Comparison of ENCODE assay signal across 8 cellular contexts in genomic region chr1:117312453-117313138, GRCh38. TPM values are rescaled to one million over a fixed set of nuclear protein-coding genes. Genes with fewer than 3 reads are reported as not detected.
A peak's percentile ranks its signal among the peaks of the same experiment; 100 is the strongest.
DNase-seq lines count a peak whose midpoint lies in the region; ATAC-seq, FAIRE-seq and TF ChIP-seq lines count a peak whose summit lies in the region.

No MANE protein-coding gene starts in this region.

- no peaks in the 10 kb centered on the region for H3K36me3 Mint-ChIP-seq in astrocyte (ENCODE audit: low read depth, unreplicated experiment)
- no peaks in the 10 kb centered on the region for H3K36me3 Mint-ChIP-seq in T-helper 2 cell treated with Interferon-gamma antibody and Interleukin-4, amounts not matched to agents 5 μg/mL and 100 μg/mL, for 36 hours (ENCODE audit: low read depth)

- WGBS in mesendoderm (ENCODE audit: extremely low coverage, insufficient coverage, low lambda C conversion rate) = no CpG with 5 or more reads among the region's 4 CpGs

- no peak for FAIRE-seq in astrocyte (lab: Jason Lieb, UNC)

- H3K4me2 ChIP-seq in DND-41 (ENCODE audit: insufficient read depth, low read length) = no peak overlapping the region
- no peak overlapping the region for H3K4me2 ChIP-seq in astrocyte (ENCODE audit: low read length)
- H3K4me2 ChIP-seq in mesendoderm (ENCODE audit: low read length) = no peak overlapping the region

- H3K27ac ChIP-seq in DND-41 (ENCODE audit: low read length) (no peak overlapping the region), HL-60 (replicated peaks) (no peak overlapping the region), astrocyte (ENCODE audit: low read depth, low read length) (no peak overlapping the region), mesendoderm (ENCODE audit: low read depth, low read length) (no peak overlapping the region)

- H3K27ac Mint-ChIP-seq in astrocyte (ENCODE audit: unreplicated experiment) = no peak overlapping the region
- no peak overlapping the region for H3K27ac Mint-ChIP-seq in T-helper 2 cell treated with Interferon-gamma antibody and Interleukin-4, amounts not matched to agents 5 μg/mL and 100 μg/mL, for 36 hours

- no peak overlapping the region for H3K56ac ChIP-seq in mesendoderm (ENCODE audit: low read length)

- ATAC-seq in DND-41 (ENCODE audit: insufficient read depth, low read depth) = 0 out of 3 replicates have a peak, but pooled peaks have one; percentile 66

- H3K9me3 ChIP-seq in DND-41 (ENCODE audit: insufficient read depth, low read length, severe bottlenecking) (no peaks in the 10 kb centered on the region), astrocyte (ENCODE audit: insufficient read depth, low read depth, low read length) (no peaks in the 10 kb centered on the region)

- no peak for DNase-seq in DND-41
- peak in 1 of 2 experiments; percentile 2 for DNase-seq in HL-60 (ENCODE audit: low read depth in 1 of 2, low spot score in 1 of 2)
- peak; percentile 62 for DNase-seq in astrocyte (ENCODE audit: low read depth)
- DNase-seq in mesendoderm = peak; percentile 53
- DNase-seq in T-helper 2 cell treated with Interferon-gamma antibody and Interleukin-4, amounts not matched to agents 5 μg/mL and 100 μg/mL, for 36 hours (ENCODE audit: low spot score) = no peak
- DNase-seq in DMS153 treated with DMSO at 0.1 percent for 48 hours (lab: John Stamatoyannopoulos, UW; ENCODE audit: unreplicated experiment) = no peak
- no peak for DNase-seq in mucosa of gallbladder (ENCODE audit: low spot score)
- DNase-seq in hypothalamus (lab: John Stamatoyannopoulos, UW) = no peak

- H3K23ac ChIP-seq in mesendoderm (ENCODE audit: low read length) = no peak overlapping the region

- H3K4me1 ChIP-seq in DND-41 (ENCODE audit: insufficient read depth, low read length) (no peaks in the 10 kb centered on the region), astrocyte (ENCODE audit: insufficient read depth, low read length) (no peaks in the 10 kb centered on the region), mesendoderm (ENCODE audit: control insufficient read depth, low read depth, low read length) (no peaks in the 10 kb centered on the region)

- no peak overlapping the region for H2BK15ac ChIP-seq in mesendoderm (replicated peaks; ENCODE audit: low read depth)

- H3K4me3 ChIP-seq in DND-41 (ENCODE audit: low read depth in 1 of 2, low read length in 2 of 2) = no peak overlapping the region
- H3K4me3 ChIP-seq in HL-60 (replicated peaks; ENCODE audit: insufficient read depth, low read length) = no peak overlapping the region
- no peak overlapping the region for H3K4me3 ChIP-seq in astrocyte (ENCODE audit: insufficient read depth, low read depth, low read length)
- no peak overlapping the region for H3K4me3 ChIP-seq in mesendoderm (ENCODE audit: low read length)

- no peaks in the 10 kb centered on the region for H4K20me1 ChIP-seq in DND-41 (ENCODE audit: insufficient read depth, low read length)
- no peaks in the 10 kb centered on the region for H4K20me1 ChIP-seq in astrocyte (ENCODE audit: insufficient read depth, low read length)

- H4K5ac ChIP-seq in mesendoderm (ENCODE audit: low read length) = no peak overlapping the region

- H3K4ac ChIP-seq in mesendoderm (ENCODE audit: low read depth, low read length) = no peak overlapping the region

- TF ChIP-seq CTCF in DND-41 (IDR thresholded peaks at IDR 0.05; ENCODE audit: borderline replicate concordance, extremely low read depth, low read length, poor library complexity, severe bottlenecking) (peak; percentile 56), HL-60 (IDR thresholded peaks at IDR 0.05; ENCODE audit: insufficient read depth, low read length) (peak; percentile 63), astrocyte (IDR thresholded peaks at IDR 0.05; ENCODE audit: insufficient read depth, low read depth, low read length) (peak; percentile 69)

- H3K27me3 Mint-ChIP-seq in astrocyte (ENCODE audit: low read depth, unreplicated experiment) = peaks cover 3% of the 10 kb centered on the region
- H3K27me3 Mint-ChIP-seq in T-helper 2 cell treated with Interferon-gamma antibody and Interleukin-4, amounts not matched to agents 5 μg/mL and 100 μg/mL, for 36 hours (ENCODE audit: low read depth) = peaks cover 6% of the 10 kb centered on the region

- peak overlapping the region; percentile 1 for H4K8ac ChIP-seq in mesendoderm (ENCODE audit: low read depth, low read length)

- H2BK120ac ChIP-seq in mesendoderm (ENCODE audit: low read depth, low read length) = no peak overlapping the region

- H3K79me1 ChIP-seq in mesendoderm (ENCODE audit: low read length) = no peaks in the 10 kb centered on the region

- H3K4me1 Mint-ChIP-seq in astrocyte (ENCODE audit: low read depth, unreplicated experiment) = no peaks in the 10 kb centered on the region
- peaks cover 2% of the 10 kb centered on the region for H3K4me1 Mint-ChIP-seq in T-helper 2 cell treated with Interferon-gamma antibody and Interleukin-4, amounts not matched to agents 5 μg/mL and 100 μg/mL, for 36 hours (ENCODE audit: low read depth)

- H3K27me3 ChIP-seq in DND-41 (ENCODE audit: insufficient read depth, low read length, poor library complexity) (no peaks in the 10 kb centered on the region), HL-60 (ENCODE audit: insufficient read depth, poor library complexity, severe bottlenecking) (no peaks in the 10 kb centered on the region), astrocyte (ENCODE audit: insufficient read depth, low read length) (no peaks in the 10 kb centered on the region), mesendoderm (ENCODE audit: insufficient read depth, low read length, poor library complexity) (no peaks in the 10 kb centered on the region)

- H3K79me2 ChIP-seq in DND-41 (ENCODE audit: insufficient read depth, low read length) (no peaks in the 10 kb centered on the region), astrocyte (ENCODE audit: insufficient read depth, low read length) (no peaks in the 10 kb centered on the region), mesendoderm (ENCODE audit: control insufficient read depth, insufficient read depth, low read length) (no peaks in the 10 kb centered on the region)

- no peak overlapping the region for H3K9ac ChIP-seq in DND-41 (ENCODE audit: low read depth, low read length)
- H3K9ac ChIP-seq in astrocyte (ENCODE audit: low read length) = no peak overlapping the region
- no peak overlapping the region for H3K9ac ChIP-seq in mesendoderm (ENCODE audit: low read length)

- no peak overlapping the region for H3K4me3 Mint-ChIP-seq in astrocyte (ENCODE audit: unreplicated experiment)
- no peak overlapping the region for H3K4me3 Mint-ChIP-seq in T-helper 2 cell treated with Interferon-gamma antibody and Interleukin-4, amounts not matched to agents 5 μg/mL and 100 μg/mL, for 36 hours

- no peak overlapping the region for H2AK5ac ChIP-seq in mesendoderm (ENCODE audit: low read length)

- H2BK5ac ChIP-seq in mesendoderm (ENCODE audit: low read length) = no peak overlapping the region

- no peaks in the 10 kb centered on the region for H3K36me3 ChIP-seq in DND-41 (ENCODE audit: insufficient read depth, low read length)
- no peaks in the 10 kb centered on the region for H3K36me3 ChIP-seq in astrocyte (ENCODE audit: insufficient read depth, low read length)
- H3K36me3 ChIP-seq in mesendoderm (ENCODE audit: control insufficient read depth, insufficient read depth, low read length) = no peaks in the 10 kb centered on the region

- H3K18ac ChIP-seq in mesendoderm (ENCODE audit: low read length) = no peak overlapping the region

- no peaks in the 10 kb centered on the region for H3K9me3 Mint-ChIP-seq in astrocyte (ENCODE audit: unreplicated experiment)
- no peaks in the 10 kb centered on the region for H3K9me3 Mint-ChIP-seq in T-helper 2 cell treated with Interferon-gamma antibody and Interleukin-4, amounts not matched to agents 5 μg/mL and 100 μg/mL, for 36 hours

- no peak overlapping the region for H2AFZ ChIP-seq in DND-41 (ENCODE audit: low read depth, low read length)
- no peak overlapping the region for H2AFZ ChIP-seq in astrocyte (ENCODE audit: low read depth, low read length)

RNA-seq across cellular contexts. Expression of gene MAN1A2, which starts 54.7 kb away (rescaled TPM):
- total RNA-seq in astrocyte (40.9 and 43.5 TPM in 2 replicates), mucosa of gallbladder (51.3 TPM)
- polyA plus RNA-seq in mesendoderm (2013, experiment 1 of 2) = 11.7 TPM
- polyA plus RNA-seq in mesendoderm (2013, experiment 2 of 2) = 11.6 TPM

Comparison
In these comparisons a context has a peak if more than half of its experiments do, and no peak if none do; other contexts are left out.
1. DNase-seq: peak in astrocyte (single experiment) and mesendoderm (single experiment); none in DND-41 (single experiment), T-helper 2 cell treated with Interferon-gamma antibody and Interleukin-4, amounts not matched to agents 5 μg/mL and 100 μg/mL, for 36 hours (single experiment), DMS153 treated with DMSO at 0.1 percent for 48 hours (single experiment), mucosa of gallbladder (single experiment) and hypothalamus (0 of 51).
2. Peak in every context shown above with its lines, with median percentiles within 50 percentile points of each other: CTCF ChIP-seq.